ENCODE assay signal across 11 cellular contexts in the genomic region with DNA sequence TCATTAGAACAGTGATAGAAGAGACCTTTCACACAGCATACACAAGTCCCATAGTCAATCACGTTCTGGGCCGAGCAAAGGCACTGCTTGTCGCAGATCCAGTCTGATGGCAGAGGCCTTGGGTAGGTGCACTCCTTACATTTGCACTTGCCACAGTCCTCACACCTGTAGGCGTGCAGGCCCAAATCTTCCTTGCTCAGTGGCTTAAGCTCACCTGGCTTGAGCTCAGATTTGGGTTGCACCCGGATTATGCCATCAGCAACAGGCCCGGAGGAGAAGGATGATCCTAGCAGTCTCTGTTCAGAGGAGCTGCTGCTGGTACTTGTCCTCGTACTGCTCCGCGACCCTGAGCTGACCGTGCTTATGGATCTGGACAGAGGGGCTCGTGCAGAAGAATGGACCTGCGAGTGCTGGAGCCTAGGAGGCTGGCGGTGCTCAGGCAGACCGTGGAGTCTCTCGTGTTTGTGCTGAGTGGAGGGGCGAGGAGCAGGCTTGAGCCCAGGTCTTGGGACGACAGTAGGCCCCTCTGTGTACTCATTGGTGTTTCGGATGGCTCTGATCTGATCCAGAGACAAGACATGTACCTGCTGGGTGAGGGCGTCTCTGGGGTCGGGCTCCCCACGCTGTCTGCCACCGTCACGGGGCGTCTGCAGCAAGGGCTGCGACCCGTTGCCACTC. TPM values are rescaled to one million over a fixed set of nuclear protein-coding genes. Genes with fewer than 3 reads are reported as not detected.
DNase-seq lines count a peak whose midpoint lies in the region; ATAC-seq and TF ChIP-seq lines count a peak whose summit lies in the region.
"Had no signal": no experiment of that assay in that cellular context is flagged by ENCODE, and none has a peak within 500 bp of the region (broad histone marks: within the 10 kb centered on the region; RNA-seq: fewer than 3 reads in every experiment).

No MANE protein-coding gene starts in this region.

- POLR2A ChIA-PET in activated CD4-positive, alpha-beta memory T cell treated with anti-CD3 and anti-CD28 coated beads for 36 hours (lab: Charles Lee): no interaction called here

- H3K27ac ChIP-seq in dorsolateral prefrontal cortex (peak overlapping the region in 58 of 59 donors; percentile 2 to 100 (median 96)), right lobe of liver (peak overlapping the region; percentile 52 to 97 (median 95)), substantia nigra (ENCODE audit: low read depth, low read length, poor library complexity, severe bottlenecking) (peak overlapping the region; percentile 56)
- H3K27ac ChIP-seq: parathyroid adenoma had no signal

- H3K9me2 ChIP-seq in Loucy (replicated peaks; ENCODE audit: low read depth, low read length): no peaks in the 10 kb centered on the region

- no peak overlapping the region for H2AFZ ChIP-seq in Loucy (ENCODE audit: low read length)
- H2AFZ ChIP-seq: parathyroid adenoma had no signal

- no peak for TF ChIP-seq CTCF in Loucy (conservative IDR thresholded peaks at IDR 0.05; ENCODE audit: low read length)
- TF ChIP-seq CTCF in dorsolateral prefrontal cortex (IDR thresholded peaks at IDR 0.05 in 54 of 56, conservative IDR thresholded peaks at IDR 0.05 in 2 of 56; ENCODE audit: low read depth in 1 of 56, partially characterized antibody in 56 of 56): no peak
- no peak for TF ChIP-seq CTCF in right lobe of liver (IDR thresholded peaks at IDR 0.05)

- H3K9me3 Mint-ChIP-seq in activated CD4-positive, alpha-beta memory T cell treated with anti-CD3 and anti-CD28 coated beads for 36 hours: no peaks in the 10 kb centered on the region

- no peak overlapping the region for H3K27ac Mint-ChIP-seq in activated CD4-positive, alpha-beta memory T cell treated with anti-CD3 and anti-CD28 coated beads for 36 hours

- peaks cover 6% of the 10 kb centered on the region for H3K4me1 Mint-ChIP-seq in activated CD4-positive, alpha-beta memory T cell treated with anti-CD3 and anti-CD28 coated beads for 36 hours (ENCODE audit: low read depth)

- no peak for TF ChIP-seq POLR2A in right lobe of liver (IDR thresholded peaks at IDR 0.05)

- intact Hi-C loops in dorsolateral prefrontal cortex (cut with DNase I): loop anchor here (5.0 to 10.0 kb wide), 2 partner anchors 325 to 432 kb away; no protein-coding TSS in a partner anchor
- intact Hi-C loops in right lobe of liver (cut with DNase I): no loop called here
- intact Hi-C loops in activated CD4-positive, alpha-beta memory T cell treated with anti-CD3 and anti-CD28 coated beads for 36 hours (cut with micrococcal nuclease): no loop called here

- peak overlapping the region; percentile 88 for H3K9ac ChIP-seq in Loucy (ENCODE audit: low read depth, low read length, poor library complexity, severe bottlenecking)
- H3K9ac ChIP-seq: parathyroid adenoma had no signal

- peak overlapping the region; percentile 90 for H3K4me3 ChIP-seq in Loucy (ENCODE audit: low read length, poor library complexity, severe bottlenecking)
- peak overlapping the region; percentile 42 to 99 (median 91) for H3K4me3 ChIP-seq in dorsolateral prefrontal cortex
- peak overlapping the region; percentile 83 to 89 (median 87) for H3K4me3 ChIP-seq in right lobe of liver

- ATAC-seq in right lobe of liver (no peak), HG03196 (IDR thresholded peaks at IDR 0.05; ENCODE audit: unreplicated experiment) (no peak)

- no CpG with 5 or more reads among the region's 26 CpGs for WGBS in right lobe of liver (ENCODE audit: insufficient coverage, low coverage, low lambda C conversion rate, missing lambda C conversion rate)

- H3K4me2 ChIP-seq in Loucy (ENCODE audit: low read depth, low read length, poor library complexity, severe bottlenecking): peak overlapping the region; percentile 83

- H3K4me1 ChIP-seq in Loucy (ENCODE audit: insufficient read depth, low read length, poor library complexity, severe bottlenecking) (peaks cover 38% of the 10 kb centered on the region), right lobe of liver (peaks cover 0 to 38% (median 16%) of the 10 kb centered on the region in 4 donors)

- no peaks in the 10 kb centered on the region for H3K36me3 Mint-ChIP-seq in activated CD4-positive, alpha-beta memory T cell treated with anti-CD3 and anti-CD28 coated beads for 36 hours

- CTCF ChIA-PET in activated CD4-positive, alpha-beta memory T cell treated with anti-CD3 and anti-CD28 coated beads for 36 hours (lab: Charles Lee): no interaction called here

- H3K9me3 ChIP-seq in Loucy (ENCODE audit: insufficient read depth, low read depth, low read length): no peaks in the 10 kb centered on the region
- no peaks in the 10 kb centered on the region for H3K9me3 ChIP-seq in right lobe of liver

- no peak overlapping the region for H3K4me3 Mint-ChIP-seq in activated CD4-positive, alpha-beta memory T cell treated with anti-CD3 and anti-CD28 coated beads for 36 hours
- H3K4me3 Mint-ChIP-seq: brain had no signal

- peaks cover 12% of the 10 kb centered on the region for H3K27me3 Mint-ChIP-seq in activated CD4-positive, alpha-beta memory T cell treated with anti-CD3 and anti-CD28 coated beads for 36 hours

- H3F3A ChIP-seq in Loucy (ENCODE audit: low read depth): no peaks in the 10 kb centered on the region

- peaks cover 47% of the 10 kb centered on the region for H4K20me1 ChIP-seq in Loucy (ENCODE audit: insufficient read depth, low read length, poor library complexity, severe bottlenecking)

- DNase-seq in dorsolateral prefrontal cortex (peak in 3 of 10 donors; percentile 10 to 23 (median 12)), right lobe of liver (peak in 2 of 3 donors; percentile 23 to 57), substantia nigra (lab: John Stamatoyannopoulos, UW) (peak in 29 of 49 donors; percentile 3 to 65 (median 33)), T-helper 1 cell (no peak), T-helper 2 cell (no peak)
- DNase-seq in activated CD4-positive, alpha-beta memory T cell treated with anti-CD3 and anti-CD28 coated beads for 36 hours: no peak
- DNase-seq: T-helper 9 cell had no signal

- H3K36me3 ChIP-seq in Loucy (ENCODE audit: insufficient read depth, low read length) (peaks cover 11% of the 10 kb centered on the region; the same call in 1 of the 2 replicates), right lobe of liver (peaks cover 0 to 13% (median 0%) of the 10 kb centered on the region in 4 donors)

- H3K79me2 ChIP-seq in Loucy (ENCODE audit: insufficient read depth, low read length): peaks cover 69% of the 10 kb centered on the region
- H3K79me2 ChIP-seq: parathyroid adenoma had no signal

- H3K27me3 ChIP-seq in Loucy (ENCODE audit: insufficient read depth, low read length, poor library complexity, severe bottlenecking) (no peaks in the 10 kb centered on the region), dorsolateral prefrontal cortex (no peaks in the 10 kb centered on the region), right lobe of liver (no peaks in the 10 kb centered on the region)

RNA-seq across cellular contexts. Expression of a gene that starts 3.8 kb away (rescaled TPM):
- total RNA-seq in dorsolateral prefrontal cortex: 10 to 100 TPM; 32.1 to 76.2 (median 48.1) TPM
- 10 to 100 TPM in 3 of 6 experiments, 1 to 10 TPM in 3; 9.4 to 14.7 (median 10.5) TPM for total RNA-seq in right lobe of liver
- under 1 TPM; 0.29 to 0.31 TPM for total RNA-seq in activated CD4-positive, alpha-beta memory T cell treated with anti-CD3 and anti-CD28 coated beads for 36 hours

Comparison
In these comparisons a context has a peak if more than half of its experiments do, and no peak if none do; other contexts are left out.
1. DNase-seq: peak in right lobe of liver (2 of 3) and substantia nigra (29 of 49); none in T-helper 1 cell (0 of 5), T-helper 2 cell (0 of 5) and activated CD4-positive, alpha-beta memory T cell treated with anti-CD3 and anti-CD28 coated beads for 36 hours (single experiment).
2. RNA of a gene that starts 3.8 kb away (total RNA-seq): 32.1 to 76.2 TPM in dorsolateral prefrontal cortex and 9.4 to 14.7 TPM in right lobe of liver; 0.29 to 0.31 TPM in activated CD4-positive, alpha-beta memory T cell treated with anti-CD3 and anti-CD28 coated beads for 36 hours; every median in the first group is over 4 times any median in the second.
3. intact Hi-C loops: an anchor here in dorsolateral prefrontal cortex (5.0 to 10.0 kb wide); none called in right lobe of liver and activated CD4-positive, alpha-beta memory T cell treated with anti-CD3 and anti-CD28 coated beads for 36 hours.
4. Peak in every context shown above with its lines, with median percentiles within 50 percentile points of each other: H3K4me3 ChIP-seq and H3K27ac ChIP-seq.